13 cellular contexts compared by ENCODE assay signal in the genomic region with DNA sequence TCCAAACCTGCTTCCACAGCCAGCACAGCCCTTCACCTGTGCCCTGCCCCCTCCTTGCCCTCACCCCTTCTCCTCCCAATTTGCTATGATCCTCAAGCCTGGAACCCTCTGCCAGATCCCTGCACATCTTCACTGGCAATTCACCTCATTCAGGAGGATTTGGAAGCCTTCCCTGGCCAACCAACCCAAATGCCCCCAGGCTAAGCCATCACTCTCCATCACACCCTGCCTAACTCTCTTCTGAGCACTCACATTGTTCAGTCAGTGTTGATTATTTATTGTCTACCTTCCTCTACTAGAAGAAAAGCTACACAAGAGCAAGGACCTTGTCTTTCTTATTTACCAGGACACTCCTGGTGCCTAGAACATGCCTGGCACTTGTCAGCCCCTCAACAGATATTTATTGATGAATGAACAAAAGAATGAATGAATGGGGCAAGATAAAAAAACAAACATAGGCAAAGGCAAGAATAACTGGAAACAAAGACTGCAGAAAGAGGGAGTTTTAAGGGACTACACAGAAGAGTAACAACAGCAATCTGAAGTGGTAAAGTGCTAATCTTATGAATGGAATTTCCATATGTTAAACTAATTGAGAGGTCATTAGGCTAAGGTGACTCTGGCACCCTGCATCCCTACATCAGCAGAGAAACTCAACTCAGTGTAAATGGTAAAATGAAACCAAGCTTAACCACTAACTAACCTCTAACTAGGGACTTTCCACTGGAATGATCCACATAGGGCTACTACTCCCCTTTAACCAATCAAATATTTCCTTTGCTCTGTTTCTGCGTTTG.
DNase-seq lines count a peak whose midpoint lies in the region; ATAC-seq and TF ChIP-seq lines count a peak whose summit lies in the region.
"Had no signal": no experiment of that assay in that cellular context is flagged by ENCODE, and none has a peak within 500 bp of the region (broad histone marks: within the 10 kb centered on the region; RNA-seq: fewer than 3 reads in every experiment).

No MANE protein-coding gene starts in this region.

- H3K79me2 ChIP-seq in OCI-LY3 (ENCODE audit: low read length), result no peaks in the 10 kb centered on the region

- ATAC-seq in GM18508 (IDR thresholded peaks at IDR 0.05; ENCODE audit: insufficient read depth, unreplicated experiment) (peak; percentile 97), GM21423 (IDR thresholded peaks at IDR 0.05; ENCODE audit: unreplicated experiment) (peak; percentile 89), HG03060 (IDR thresholded peaks at IDR 0.05; ENCODE audit: low read depth, unreplicated experiment) (peak; percentile 84)
- ATAC-seq: left lobe of liver, pancreas had no signal

- peak overlapping the region; percentile 40 for H3K4me3 ChIP-seq in OCI-LY3 (ENCODE audit: low read length)
- H3K4me3 ChIP-seq: pancreas, thoracic aorta had no signal

- peak overlapping the region; percentile 46 for H3K27ac ChIP-seq in OCI-LY3 (ENCODE audit: low read length)
- H3K27ac ChIP-seq in substantia nigra (ENCODE audit: low read depth, low read length, poor library complexity, severe bottlenecking), result no peak overlapping the region
- H3K27ac ChIP-seq: pancreas, thoracic aorta had no signal

- peak overlapping the region; percentile 17; the same call in 1 of the 2 replicates for H3K9ac ChIP-seq in OCI-LY3 (ENCODE audit: low read length)

- H3K4me1 ChIP-seq in OCI-LY3 (ENCODE audit: low read length), result peaks cover 25% of the 10 kb centered on the region
- H3K4me1 ChIP-seq: pancreas had no signal

- H3K27me3 ChIP-seq in OCI-LY3 (ENCODE audit: low read depth, low read length), result no peaks in the 10 kb centered on the region
- H3K27me3 ChIP-seq: pancreas had no signal

- no peaks in the 10 kb centered on the region for H3K36me3 ChIP-seq in OCI-LY3 (replicated peaks; ENCODE audit: low read depth, low read length)
- H3K36me3 ChIP-seq: pancreas had no signal

- no peaks in the 10 kb centered on the region for H4K20me1 ChIP-seq in OCI-LY3 (ENCODE audit: insufficient read depth, low read length)

- peak overlapping the region; percentile 67 for H3K4me2 ChIP-seq in OCI-LY3 (ENCODE audit: low read length)

- H3K9me3 ChIP-seq in OCI-LY3 (ENCODE audit: insufficient read depth, low read length), result no peaks in the 10 kb centered on the region
- H3K9me3 ChIP-seq: pancreas, thoracic aorta had no signal

- TF ChIP-seq CTCF in OCI-LY3 (IDR thresholded peaks at IDR 0.05; ENCODE audit: low read depth, low read length), result no peak

- DNase-seq in NCI-H187 treated with DMSO at 0.1 percent for 48 hours (lab: John Stamatoyannopoulos, UW), result no peak
- DNase-seq in substantia nigra (lab: John Stamatoyannopoulos, UW), result no peak
- no peak for DNase-seq in NCI-H1930 (lab: John Stamatoyannopoulos, UW)
- DNase-seq in DMS 273 (lab: John Stamatoyannopoulos, UW; ENCODE audit: unreplicated experiment), result no peak
- DNase-seq: CD4-positive, alpha-beta T cell; pancreas; stimulated activated CD4-positive, alpha-beta T cell treated with anti-CD3 and anti-CD28 coated beads, Interleukin-4, amount 100 ng/mL, for 4 hours had no signal

- peak overlapping the region; percentile 89; the same call in 1 of the 2 replicates for H2AFZ ChIP-seq in OCI-LY3 (ENCODE audit: low read depth, low read length)
